Comparison of ENCODE assay signal across 8 cellular contexts in the genomic region with DNA sequence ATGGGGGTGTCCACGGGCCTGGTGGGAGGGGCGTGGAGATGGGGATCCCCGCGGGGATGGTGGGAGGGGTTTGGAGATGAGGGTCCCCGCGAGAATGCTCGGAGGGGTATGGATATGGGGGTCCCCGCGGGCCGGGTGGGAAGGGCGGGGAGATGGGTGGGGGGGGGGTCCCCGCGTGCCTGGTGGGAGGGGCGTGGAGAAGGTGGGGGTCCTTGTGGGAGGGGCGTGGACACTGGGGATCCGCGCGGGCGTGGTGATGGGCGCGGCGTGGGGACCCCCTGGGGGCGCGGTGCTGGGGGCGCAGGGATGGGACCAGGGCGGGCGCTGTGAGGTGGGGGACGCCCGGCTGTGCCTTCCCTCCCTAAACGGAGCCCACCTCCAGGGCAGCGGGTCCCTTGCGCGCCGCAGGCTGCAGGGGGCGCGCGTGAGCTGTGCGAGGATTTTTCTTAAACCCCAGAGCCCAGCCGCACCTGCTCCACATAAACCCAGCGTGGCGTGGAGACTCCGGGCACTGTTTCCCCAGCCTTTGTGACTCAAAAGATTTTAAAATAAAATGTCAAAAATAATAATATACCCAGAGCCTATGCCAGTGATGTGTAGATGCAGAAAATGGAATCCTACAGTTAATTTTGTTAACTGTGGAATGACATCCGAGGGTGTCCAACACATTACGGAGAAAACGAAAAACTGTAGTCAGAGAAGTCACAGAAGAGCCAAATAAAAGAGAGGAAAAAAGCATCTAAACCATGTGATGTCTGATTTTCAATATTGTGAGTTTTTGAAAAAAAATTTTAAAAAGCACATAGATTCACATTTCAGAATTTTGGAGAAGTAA. TPM values are rescaled to one million over a fixed set of nuclear protein-coding genes. Genes with fewer than 3 reads are reported as not detected.
DNase-seq lines count a peak whose midpoint lies in the region; ATAC-seq and TF ChIP-seq lines count a peak whose summit lies in the region.

No MANE protein-coding gene starts in this region.

- intact Hi-C loops in head of caudate nucleus (cut with DNase I): loop anchor here (2.0 to 10.0 kb wide), 3 partner anchors 61 to 871 kb away; a partner anchor contains a TSS

- peaks cover 35% of the 10 kb centered on the region for H3K79me2 ChIP-seq in DND-41 (ENCODE audit: insufficient read depth, low read length)

- no peak overlapping the region for H2AFZ ChIP-seq in DND-41 (ENCODE audit: low read depth, low read length)

- H3K4me2 ChIP-seq in DND-41 (ENCODE audit: insufficient read depth, low read length): peak overlapping the region; percentile 69

- H4K20me1 ChIP-seq in DND-41 (ENCODE audit: insufficient read depth, low read length): peaks cover 15% of the 10 kb centered on the region

- peaks cover 39% of the 10 kb centered on the region for H3K4me1 ChIP-seq in DND-41 (ENCODE audit: insufficient read depth, low read length)

- DNase-seq in DND-41: peak; percentile 94
- peak; percentile 75 for DNase-seq in H4 (ENCODE audit: low spot score)
- peak; percentile 82 for DNase-seq in NB4 (ENCODE audit: low read depth)
- peak; percentile 88 for DNase-seq in activated T-helper 9 cell treated with anti-CD3 and anti-CD28 coated beads, Interleukin-2, amount 50 U/mL, for 16 hours (ENCODE audit: low read depth)
- peak; percentile 67 to 92 (median 84) for DNase-seq in head of caudate nucleus
- DNase-seq in putamen (ENCODE audit: low spot score): peak; percentile 75
- no peak for DNase-seq in hypothalamus (lab: John Stamatoyannopoulos, UW)
- DNase-seq in NOMO-1 treated with DMSO at 0.1 percent for 48 hours (lab: John Stamatoyannopoulos, UW; ENCODE audit: unreplicated experiment): no peak

- H3K27me3 ChIP-seq in DND-41 (ENCODE audit: insufficient read depth, low read length, poor library complexity): no peaks in the 10 kb centered on the region

- peak overlapping the region; percentile 56 for H3K9ac ChIP-seq in DND-41 (ENCODE audit: low read depth, low read length)

- H3K9me3 ChIP-seq in DND-41 (ENCODE audit: insufficient read depth, low read length, severe bottlenecking): peaks cover 4% of the 10 kb centered on the region

- H3K4me3 ChIP-seq in DND-41 (ENCODE audit: low read depth in 1 of 2, low read length in 2 of 2): peak overlapping the region in 1 of 2 experiments; percentile 72; a peak in 2 of 4 replicates
- H3K4me3 ChIP-seq in NB4 (ENCODE audit: low read depth, low read length): no peak overlapping the region

- H3K27ac ChIP-seq in DND-41 (ENCODE audit: low read length): peak overlapping the region; percentile 57

- peak; percentile 76 for ATAC-seq in DND-41 (ENCODE audit: insufficient read depth, low read depth)

- TF ChIP-seq POLR2A in NB4 (IDR thresholded peaks at IDR 0.05; ENCODE audit: extremely low read depth, insufficient read length): no peak

- H3K36me3 ChIP-seq in DND-41 (ENCODE audit: insufficient read depth, low read length): peaks cover 7% of the 10 kb centered on the region; the same call in 1 of the 2 replicates

- TF ChIP-seq CTCF in DND-41 (IDR thresholded peaks at IDR 0.05; ENCODE audit: borderline replicate concordance, extremely low read depth, low read length, poor library complexity, severe bottlenecking) (peak; percentile 99), NB4 (IDR thresholded peaks at IDR 0.05; ENCODE audit: low read depth, low read length) (peak; percentile 62)

RNA-seq across cellular contexts. Expression of a gene that starts 1.5 kb away (rescaled TPM):
- total RNA-seq in H4 (2014; rRNA removed; shearing (Covaris generic)): 0.72 and 5.0 TPM in 2 replicates

Comparison
In these comparisons a context has a peak if more than half of its experiments do, and no peak if none do; other contexts are left out.
1. DNase-seq: peak in DND-41 (single experiment), H4 (single experiment), NB4 (single experiment), activated T-helper 9 cell treated with anti-CD3 and anti-CD28 coated beads, Interleukin-2, amount 50 U/mL, for 16 hours (single experiment), head of caudate nucleus (42 of 42) and putamen (single experiment); none in hypothalamus (0 of 51) and NOMO-1 treated with DMSO at 0.1 percent for 48 hours (single experiment).